ENCODE assay signal across 17 cellular contexts in the genomic region with DNA sequence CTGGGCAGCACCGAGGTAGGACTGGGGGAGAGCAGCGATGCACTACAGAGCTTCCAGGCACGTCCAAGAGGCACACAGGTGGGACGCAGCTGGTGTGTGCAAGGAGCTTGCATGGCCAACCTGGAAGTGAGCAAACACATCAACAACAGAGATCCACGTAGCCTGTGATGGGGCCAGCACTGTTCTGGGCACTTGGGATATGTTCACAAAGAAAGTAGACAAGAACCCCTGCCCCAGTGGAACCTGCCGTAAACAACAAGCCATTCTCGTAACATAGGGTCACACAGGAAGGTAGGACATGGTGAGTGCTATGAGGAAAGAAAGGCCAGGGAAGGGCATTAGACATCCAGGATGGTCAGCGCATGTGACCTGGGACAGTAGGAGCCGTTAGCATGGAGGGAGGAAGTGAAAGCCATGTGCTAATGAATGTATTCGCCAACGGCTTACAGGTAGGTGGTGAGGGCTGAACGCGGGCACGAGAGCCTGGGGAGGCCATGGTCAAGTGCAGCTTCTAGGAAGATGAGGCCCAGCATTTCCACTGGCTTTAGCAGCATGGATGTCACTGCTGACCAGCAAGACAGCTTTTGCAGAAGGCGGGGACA.
"Had no signal": no experiment of that assay in that cellular context is flagged by ENCODE, and none has a peak within 500 bp of the region (broad histone marks: within the 10 kb centered on the region; RNA-seq: fewer than 3 reads in every experiment).

No MANE protein-coding gene starts in this region.

- H3K9me3 ChIP-seq: adrenal gland, sigmoid colon had no signal

- H3K4me1 ChIP-seq: adrenal gland, neural progenitor cell had no signal

- H3K4me3 Mint-ChIP-seq: endodermal cell, neural progenitor cell had no signal

- H3K4me1 Mint-ChIP-seq: endodermal cell, neural progenitor cell had no signal

- H3K4me3 ChIP-seq: adrenal gland, cardiac muscle cell, hepatocyte, neural progenitor cell, sigmoid colon had no signal

- H3K27ac ChIP-seq: adrenal gland, cardiac muscle cell, epithelial cell of prostate, hepatocyte, neural progenitor cell, parathyroid adenoma, sigmoid colon had no signal

- H3K27me3 ChIP-seq: adrenal gland, hepatocyte, neural progenitor cell, sigmoid colon had no signal

- H3K36me3 Mint-ChIP-seq: activated naive CD4-positive, alpha-beta T cell treated with anti-CD3 and anti-CD28 coated beads, Interleukin-2, amount 50 U/mL, for 72 hours; neural progenitor cell had no signal

- ATAC-seq: activated CD4-positive, CD25-positive, alpha-beta regulatory T cell treated with anti-CD3 and anti-CD28 coated beads, Interleukin-2, amount 50 U/mL, for 24 hours; activated naive CD4-positive, alpha-beta T cell treated with anti-CD3 and anti-CD28 coated beads, Interleukin-2, amount 50 U/mL, for 72 hours; left cardiac atrium; naive thymus-derived CD4-positive, alpha-beta T cell had no signal

- DNase-seq: activated gamma-delta T cell; adrenal gland; endodermal cell; foreskin fibroblast; left cardiac atrium; mesenchymal stem cell; naive thymus-derived CD4-positive, alpha-beta T cell; sigmoid colon; stimulated activated CD4-positive, alpha-beta T cell treated with anti-CD3 and anti-CD28 coated beads, Interleukin-4, amount 100 ng/mL, for 4 hours; stimulated activated naive CD4-positive, alpha-beta T cell had no signal

- H3K27ac Mint-ChIP-seq: endodermal cell, neural progenitor cell had no signal

- H3K9me3 Mint-ChIP-seq: endodermal cell; naive thymus-derived CD4-positive, alpha-beta T cell; neural progenitor cell had no signal

- H3K36me3 ChIP-seq: adrenal gland, cardiac muscle cell, neural progenitor cell, sigmoid colon had no signal
